ENCODE assay signal across 8 cellular contexts in genomic region chr12:112419269-112420133, GRCh38. TPM values are rescaled to one million over a fixed set of nuclear protein-coding genes. Genes with fewer than 3 reads are reported as not detected.
DNase-seq lines count a peak whose midpoint lies in the region; ATAC-seq and TF ChIP-seq lines count a peak whose summit lies in the region.

No MANE protein-coding gene starts in this region.

- H3K9me3 ChIP-seq in PC-9 (ENCODE audit: insufficient read depth, low read depth): no peaks in the 10 kb centered on the region

- H2AFZ ChIP-seq in PC-9: peak overlapping the region; percentile 98

- peaks cover 61% of the 10 kb centered on the region for H3K79me2 ChIP-seq in PC-9 (ENCODE audit: low read depth)

- CTCF ChIA-PET in PC-9 (lab: Charles Lee): no interaction called here

- peak overlapping the region; percentile 97 for H3K27ac Mint-ChIP-seq in activated CD4-positive, alpha-beta T cell treated with anti-CD3 and anti-CD28 coated beads, Interleukin-2, amount 10 ng/mL, durations not matched to agents 24 days and 14 days
- peak overlapping the region; percentile 95 for H3K27ac Mint-ChIP-seq in central memory CD8-positive, alpha-beta T cell (ENCODE audit: low read depth)
- peak overlapping the region; percentile 99 for H3K27ac Mint-ChIP-seq in stimulated activated naive CD8-positive, alpha-beta T cell treated with anti-CD3 and anti-CD28 coated beads, Interleukin-15, Interleukin-2, amounts not matched to agents 100 ng/mL and 50 ng/mL, for 24 hours

- POLR2A ChIA-PET in PC-9 (lab: Charles Lee; ENCODE audit: unreplicated experiment): interaction anchor here (0.5 kb wide), 2 partner anchors 113 to 648 kb away, joined by 3 read pairs; no protein-coding TSS in a partner anchor

- DNase-seq in activated CD4-positive, alpha-beta T cell treated with anti-CD3 and anti-CD28 coated beads, Interleukin-2, amount 10 ng/mL, durations not matched to agents 24 days and 14 days: no peak
- DNase-seq in activated CD4-positive, alpha-beta T cell treated with anti-CD3 and anti-CD28 coated beads for 48 hours: no peak
- DNase-seq in PC-9 (peak; percentile 74 to 78), left colon (peak; percentile 56 to 59)
- no peak for DNase-seq in central memory CD8-positive, alpha-beta T cell (ENCODE audit: low spot score in 2 of 2)

- ATAC-seq in HG02884 (IDR thresholded peaks at IDR 0.05; ENCODE audit: unreplicated experiment) (peak; percentile 30), left colon (peak; percentile 61), HG02642 (IDR thresholded peaks at IDR 0.05; ENCODE audit: poor library complexity, unreplicated experiment) (no peak)
- peak; percentile 49 for ATAC-seq in central memory CD8-positive, alpha-beta T cell (replicated peaks; ENCODE audit: extremely low read depth, poor library complexity, severe bottlenecking)

- intact Hi-C loops in activated CD4-positive, alpha-beta T cell treated with anti-CD3 and anti-CD28 coated beads, Interleukin-2, amount 10 ng/mL, durations not matched to agents 24 days and 14 days (cut with micrococcal nuclease): loop anchor here (1.0 to 10.0 kb wide), 2 partner anchors 10 to 1015 kb away; partner anchors contain the start of genes RPL6 and SH2B3
- intact Hi-C loops in PC-9 (cut with micrococcal nuclease; ENCODE audit: unreplicated experiment) (loop anchor here (5.0 kb wide), 1 partner anchor 407 kb away; the partner anchor contains the start of genes ERP29 and TMEM116), left colon (cut with DNase I, micrococcal nuclease) (no loop called here)

- TSS peak; percentile 58 for BruUV-seq in PC-9 (replicated peaks; lab: Mats Ljungman, UMichigan)

- peaks cover 47% of the 10 kb centered on the region for H3K4me1 Mint-ChIP-seq in activated CD4-positive, alpha-beta T cell treated with anti-CD3 and anti-CD28 coated beads, Interleukin-2, amount 10 ng/mL, durations not matched to agents 24 days and 14 days
- peaks cover 47% of the 10 kb centered on the region for H3K4me1 Mint-ChIP-seq in central memory CD8-positive, alpha-beta T cell
- H3K4me1 Mint-ChIP-seq in stimulated activated naive CD8-positive, alpha-beta T cell treated with anti-CD3 and anti-CD28 coated beads, Interleukin-15, Interleukin-2, amounts not matched to agents 100 ng/mL and 50 ng/mL, for 24 hours (ENCODE audit: low read depth): peaks cover 55% of the 10 kb centered on the region

- H3K4me1 ChIP-seq in PC-9 (replicated peaks; ENCODE audit: insufficient read depth): peaks cover 13% of the 10 kb centered on the region

- peaks cover 7% of the 10 kb centered on the region; the same call in 1 of the 2 replicates for H3K36me3 ChIP-seq in PC-9 (ENCODE audit: low read depth)

- H3K4me3 ChIP-seq in PC-9: peak overlapping the region; percentile 96

- H3K27me3 ChIP-seq in PC-9 (ENCODE audit: insufficient read depth, low read depth): no peaks in the 10 kb centered on the region

- peak overlapping the region; percentile 81 for H3K4me2 ChIP-seq in PC-9

- H3F3A ChIP-seq in PC-9 (ENCODE audit: insufficient read depth, low read depth): peaks cover 22% of the 10 kb centered on the region; the same call in 1 of the 2 replicates

- H3K9me3 Mint-ChIP-seq in activated CD4-positive, alpha-beta T cell treated with anti-CD3 and anti-CD28 coated beads, Interleukin-2, amount 10 ng/mL, durations not matched to agents 24 days and 14 days: no peaks in the 10 kb centered on the region
- H3K9me3 Mint-ChIP-seq in central memory CD8-positive, alpha-beta T cell: no peaks in the 10 kb centered on the region
- no peaks in the 10 kb centered on the region for H3K9me3 Mint-ChIP-seq in stimulated activated naive CD8-positive, alpha-beta T cell treated with anti-CD3 and anti-CD28 coated beads, Interleukin-15, Interleukin-2, amounts not matched to agents 100 ng/mL and 50 ng/mL, for 24 hours

- H3K9me2 ChIP-seq in PC-9 (ENCODE audit: insufficient read depth): no peaks in the 10 kb centered on the region

- peaks cover 5% of the 10 kb centered on the region for H3K27me3 Mint-ChIP-seq in activated CD4-positive, alpha-beta T cell treated with anti-CD3 and anti-CD28 coated beads, Interleukin-2, amount 10 ng/mL, durations not matched to agents 24 days and 14 days
- H3K27me3 Mint-ChIP-seq in central memory CD8-positive, alpha-beta T cell: no peaks in the 10 kb centered on the region
- H3K27me3 Mint-ChIP-seq in stimulated activated naive CD8-positive, alpha-beta T cell treated with anti-CD3 and anti-CD28 coated beads, Interleukin-15, Interleukin-2, amounts not matched to agents 100 ng/mL and 50 ng/mL, for 24 hours: no peaks in the 10 kb centered on the region

- H3K4me3 Mint-ChIP-seq in activated CD4-positive, alpha-beta T cell treated with anti-CD3 and anti-CD28 coated beads, Interleukin-2, amount 10 ng/mL, durations not matched to agents 24 days and 14 days: peak overlapping the region; percentile 97
- H3K4me3 Mint-ChIP-seq in central memory CD8-positive, alpha-beta T cell: peak overlapping the region; percentile 93
- peak overlapping the region; percentile 96 for H3K4me3 Mint-ChIP-seq in stimulated activated naive CD8-positive, alpha-beta T cell treated with anti-CD3 and anti-CD28 coated beads, Interleukin-15, Interleukin-2, amounts not matched to agents 100 ng/mL and 50 ng/mL, for 24 hours

- peak overlapping the region; percentile 82 for H3K27ac ChIP-seq in PC-9

- peaks cover 25% of the 10 kb centered on the region for H3K36me3 Mint-ChIP-seq in activated CD4-positive, alpha-beta T cell treated with anti-CD3 and anti-CD28 coated beads, Interleukin-2, amount 10 ng/mL, durations not matched to agents 24 days and 14 days (ENCODE audit: low read depth)
- H3K36me3 Mint-ChIP-seq in central memory CD8-positive, alpha-beta T cell (ENCODE audit: insufficient read depth): peaks cover 10% of the 10 kb centered on the region
- H3K36me3 Mint-ChIP-seq in stimulated activated naive CD8-positive, alpha-beta T cell treated with anti-CD3 and anti-CD28 coated beads, Interleukin-15, Interleukin-2, amounts not matched to agents 100 ng/mL and 50 ng/mL, for 24 hours (ENCODE audit: low read depth): peaks cover 39% of the 10 kb centered on the region

- peaks cover 43% of the 10 kb centered on the region for H4K20me1 ChIP-seq in PC-9 (ENCODE audit: insufficient read depth)

- TF ChIP-seq CTCF in PC-9 (conservative IDR thresholded peaks at IDR 0.05): peak; percentile 33; the same call in 1 of the 2 replicates

RNA-seq across cellular contexts. Expression of gene PTPN11, which starts 0.8 kb away (rescaled TPM):
- total RNA-seq in activated CD4-positive, alpha-beta T cell treated with anti-CD3 and anti-CD28 coated beads, Interleukin-2, amount 10 ng/mL, durations not matched to agents 24 days and 14 days: 173 and 177 TPM in 2 replicates
- 91.2 and 113 TPM in 2 replicates for total RNA-seq in PC-9 (2021)
- 10 to 100 TPM; 65.1 to 69.1 TPM for total RNA-seq in left colon

RNA-seq across cellular contexts. Expression of gene RPL6, which starts 10.1 kb away (rescaled TPM):
- total RNA-seq in activated CD4-positive, alpha-beta T cell treated with anti-CD3 and anti-CD28 coated beads, Interleukin-2, amount 10 ng/mL, durations not matched to agents 24 days and 14 days: 1,820 and 1,848 TPM in 2 replicates
- 1,421 and 1,543 TPM in 2 replicates for total RNA-seq in PC-9 (2021)
- total RNA-seq in left colon: 100 to 1,000 TPM; 774 to 778 TPM

RNA-seq across cellular contexts. Expression of gene HECTD4, which starts 37.3 kb away (rescaled TPM):
- total RNA-seq in activated CD4-positive, alpha-beta T cell treated with anti-CD3 and anti-CD28 coated beads, Interleukin-2, amount 10 ng/mL, durations not matched to agents 24 days and 14 days: 33.6 and 33.8 TPM in 2 replicates
- total RNA-seq in PC-9 (2021) (37.4 and 39.8 TPM in 2 replicates), left colon (10 to 100 TPM; 49.3 to 61.3 TPM)

Comparison
In these comparisons a context has a peak if more than half of its experiments do, and no peak if none do; other contexts are left out.
1. DNase-seq: peak in PC-9 (2 of 2) and left colon (2 of 2); none in activated CD4-positive, alpha-beta T cell treated with anti-CD3 and anti-CD28 coated beads, Interleukin-2, amount 10 ng/mL, durations not matched to agents 24 days and 14 days (single experiment), activated CD4-positive, alpha-beta T cell treated with anti-CD3 and anti-CD28 coated beads for 48 hours (single experiment) and central memory CD8-positive, alpha-beta T cell (0 of 2).
2. intact Hi-C loops: an anchor here in activated CD4-positive, alpha-beta T cell treated with anti-CD3 and anti-CD28 coated beads, Interleukin-2, amount 10 ng/mL, durations not matched to agents 24 days and 14 days (1.0 to 10.0 kb wide) and PC-9 (5.0 kb wide); none called in left colon.
3. Peak in every context shown above with its lines, with median percentiles within 50 percentile points of each other: H3K27ac Mint-ChIP-seq and H3K4me3 Mint-ChIP-seq.